ENCODE assay signal across 11 cellular contexts in genomic region chr7:97733276-97734206, GRCh38. TPM values are rescaled to one million over a fixed set of nuclear protein-coding genes. Genes with fewer than 3 reads are reported as not detected.
DNase-seq lines count a peak whose midpoint lies in the region; TF ChIP-seq lines count a peak whose summit lies in the region.
"Had no signal": no experiment of that assay in that cellular context is flagged by ENCODE, and none has a peak within 500 bp of the region (broad histone marks: within the 10 kb centered on the region; RNA-seq: fewer than 3 reads in every experiment).

No MANE protein-coding gene starts in this region.

- H3K9me3 ChIP-seq in WERI-Rb-1 (ENCODE audit: severe bottlenecking) (no peaks in the 10 kb centered on the region), iPS-18a (ENCODE audit: control insufficient read depth, low read depth, low read length) (no peaks in the 10 kb centered on the region), skeletal muscle satellite cell (replicated peaks; ENCODE audit: low read length) (no peaks in the 10 kb centered on the region)

- DNase-seq in NCI-H146 (lab: John Stamatoyannopoulos, UW) = peak; percentile 4
- no peak for DNase-seq in NCI-H146 treated with DMSO at 0.1 percent for 48 hours (lab: John Stamatoyannopoulos, UW; ENCODE audit: unreplicated experiment)
- DNase-seq in WERI-Rb-1 = peak; percentile 31
- no peak for DNase-seq in foreskin melanocyte
- DNase-seq in NAMALWA (ENCODE audit: low spot score) = no peak
- no peak for DNase-seq in putamen (ENCODE audit: low spot score)
- DNase-seq: 8988T; activated CD4-positive, CD25-positive, alpha-beta regulatory T cell had no signal

- H3K9ac ChIP-seq in iPS-18a (ENCODE audit: low read length) (no peak overlapping the region), skeletal muscle satellite cell (ENCODE audit: low read depth, low read length) (no peak overlapping the region)

- H3K36me3 ChIP-seq in WERI-Rb-1 = no peaks in the 10 kb centered on the region
- no peaks in the 10 kb centered on the region for H3K36me3 ChIP-seq in iPS-18a (ENCODE audit: control insufficient read depth, low read depth, low read length)
- H3K36me3 ChIP-seq in skeletal muscle satellite cell (ENCODE audit: insufficient read depth, low read length) = no peaks in the 10 kb centered on the region

- peak overlapping the region; percentile 46 for H3K4me2 ChIP-seq in skeletal muscle satellite cell (ENCODE audit: low read length)

- H3K27me3 ChIP-seq in WERI-Rb-1 (ENCODE audit: insufficient read depth, low read depth, severe bottlenecking) (peaks cover 34% of the 10 kb centered on the region), iPS-18a (ENCODE audit: control insufficient read depth, insufficient read depth, low read length) (peaks cover 64% of the 10 kb centered on the region), skeletal muscle satellite cell (ENCODE audit: control insufficient read depth, insufficient read depth, low read length) (peaks cover 54% of the 10 kb centered on the region)

- peak overlapping the region; percentile 32 for H3K4me3 ChIP-seq in WERI-Rb-1 (ENCODE audit: low read depth, low read length)
- peak overlapping the region; percentile 82 for H3K4me3 ChIP-seq in iPS-18a (ENCODE audit: low read length)
- no peak overlapping the region for H3K4me3 ChIP-seq in skeletal muscle satellite cell (ENCODE audit: low read length)

- TF ChIP-seq CTCF in WERI-Rb-1 (IDR thresholded peaks at IDR 0.05; ENCODE audit: low read depth, low read length) = no peak

- H3K4me1 ChIP-seq in iPS-18a (ENCODE audit: control insufficient read depth, low read depth, low read length) (peaks cover 19% of the 10 kb centered on the region), skeletal muscle satellite cell (ENCODE audit: control insufficient read depth, insufficient read depth, low read length) (peaks cover 3% of the 10 kb centered on the region)

- H3K27ac ChIP-seq in WERI-Rb-1 (no peak overlapping the region), iPS-18a (ENCODE audit: low read length) (no peak overlapping the region)

RNA-seq across cellular contexts. Expression of gene TAC1, which starts 1.7 kb away (rescaled TPM):
- 0.51 TPM in 1 of 2 replicates, not detected in the other for total RNA-seq in skeletal muscle satellite cell (2012; rRNA removed)
- total RNA-seq: left lobe of liver had no signal

Comparison
In these comparisons a context has a peak if more than half of its experiments do, and no peak if none do; other contexts are left out.
1. DNase-seq: peak in NCI-H146 (single experiment) and WERI-Rb-1 (single experiment); none in NCI-H146 treated with DMSO at 0.1 percent for 48 hours (single experiment), foreskin melanocyte (single experiment), NAMALWA (single experiment) and putamen (single experiment).